33 cellular contexts compared by ENCODE assay signal in the genomic region with DNA sequence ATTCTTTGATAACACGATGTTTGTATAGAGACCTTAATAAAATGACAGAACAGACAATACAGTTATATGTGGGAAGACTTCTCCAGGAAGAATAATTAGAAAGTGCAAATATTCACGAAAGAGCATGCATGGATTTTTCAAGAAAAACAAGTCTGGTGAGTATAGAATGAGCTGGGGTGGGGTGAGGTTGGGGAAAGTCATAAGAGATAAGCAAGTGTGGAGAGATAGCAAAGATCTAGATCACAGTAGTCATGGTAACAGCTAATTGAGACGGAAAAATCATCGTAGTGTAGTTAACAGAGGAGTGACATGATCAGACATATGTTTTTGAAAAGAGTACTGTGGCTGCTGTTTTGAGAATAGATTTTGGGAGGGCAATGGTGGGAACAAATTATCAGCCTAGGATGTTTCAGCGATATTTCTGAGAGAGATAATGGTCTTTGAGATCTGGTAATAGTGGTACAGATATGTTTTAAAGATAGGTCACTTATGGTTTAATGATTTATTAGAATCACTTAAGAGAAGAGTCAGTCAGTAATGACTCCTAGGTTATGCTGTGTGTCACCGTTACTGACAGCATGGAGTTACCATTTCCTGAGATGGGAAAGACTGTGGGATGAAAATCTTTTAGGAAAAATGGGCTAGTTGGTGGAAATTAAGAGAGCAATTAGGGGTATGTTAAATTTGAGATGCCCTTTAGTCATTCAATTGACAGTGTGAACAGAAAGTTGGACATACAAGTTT.
"Had no signal": no experiment of that assay in that cellular context is flagged by ENCODE, and none has a peak within 500 bp of the region (broad histone marks: within the 10 kb centered on the region; RNA-seq: fewer than 3 reads in every experiment).

No MANE protein-coding gene starts in this region.

- H3K9me3 ChIP-seq: body of pancreas, esophagus muscularis mucosa, pancreas, psoas muscle, right atrium auricular region, thoracic aorta, uterus had no signal

- H3K27ac ChIP-seq: body of pancreas, cardiac muscle cell, coronary artery, dorsolateral prefrontal cortex, esophagus muscularis mucosa, pancreas, psoas muscle, right atrium auricular region, spleen, thoracic aorta, uterus had no signal

- H3K4me1 Mint-ChIP-seq: naive thymus-derived CD4-positive, alpha-beta T cell; neural crest cell; stimulated activated effector memory CD8-positive, alpha-beta T cell treated with anti-CD3 and anti-CD28 coated beads, Interleukin-12 subunit alpha, Interleukin-12 subunit beta, amount 100 ng/mL, for 72 hours had no signal

- H3K4me1 ChIP-seq: body of pancreas, esophagus muscularis mucosa, pancreas, psoas muscle, right atrium auricular region, spleen, uterus had no signal

- ATAC-seq: activated T-cell treated with anti-CD3 and anti-CD28 coated beads, Interleukin-2, amount 50 U/mL, for 72 hours; body of pancreas; left colon; naive thymus-derived CD4-positive, alpha-beta T cell; psoas muscle; stimulated activated effector memory CD8-positive, alpha-beta T cell treated with anti-CD3 and anti-CD28 coated beads, Interleukin-12 subunit alpha, Interleukin-12 subunit beta, amount 100 ng/mL, for 72 hours had no signal

- H3K27ac Mint-ChIP-seq: activated naive CD8-positive, alpha-beta T cell; activated T-cell treated with anti-CD3 and anti-CD28 coated beads, Interleukin-2, amount 50 U/mL, for 72 hours; naive thymus-derived CD4-positive, alpha-beta T cell; stimulated activated effector memory CD8-positive, alpha-beta T cell treated with anti-CD3 and anti-CD28 coated beads, Interleukin-12 subunit alpha, Interleukin-12 subunit beta, amount 100 ng/mL, for 72 hours; stimulated activated naive CD8-positive, alpha-beta T cell treated with anti-CD3 and anti-CD28 coated beads, Interleukin-15, Interleukin-2, amounts not matched to agents 100 ng/mL and 50 ng/mL, for 24 hours; T-helper 2 cell treated with Interferon-gamma antibody and Interleukin-4, amounts not matched to agents 5 μg/mL and 100 μg/mL, for 36 hours; type B pancreatic cell had no signal

- H3K4me3 ChIP-seq: body of pancreas, cardiac muscle cell, coronary artery, dorsolateral prefrontal cortex, esophagus muscularis mucosa, pancreas, psoas muscle, right atrium auricular region, spleen, thoracic aorta, uterus had no signal

- H3K36me3 ChIP-seq: cardiac muscle cell, esophagus muscularis mucosa, pancreas, right atrium auricular region, spleen, thoracic aorta, uterus had no signal

- H3K27me3 Mint-ChIP-seq: activated naive CD8-positive, alpha-beta T cell; naive thymus-derived CD4-positive, alpha-beta T cell; stimulated activated naive CD8-positive, alpha-beta T cell treated with anti-CD3 and anti-CD28 coated beads, Interleukin-15, Interleukin-2, amounts not matched to agents 100 ng/mL and 50 ng/mL, for 24 hours; type B pancreatic cell had no signal

- H3K9me3 Mint-ChIP-seq: neural crest cell; stimulated activated naive CD8-positive, alpha-beta T cell treated with anti-CD3 and anti-CD28 coated beads, Interleukin-15, Interleukin-2, amounts not matched to agents 100 ng/mL and 50 ng/mL, for 24 hours; T-helper 2 cell treated with Interferon-gamma antibody and Interleukin-4, amounts not matched to agents 5 μg/mL and 100 μg/mL, for 36 hours; type B pancreatic cell had no signal

- H3K36me3 Mint-ChIP-seq: activated naive CD8-positive, alpha-beta T cell; naive thymus-derived CD4-positive, alpha-beta T cell; stimulated activated effector memory CD8-positive, alpha-beta T cell treated with anti-CD3 and anti-CD28 coated beads, Interleukin-12 subunit alpha, Interleukin-12 subunit beta, amount 100 ng/mL, for 72 hours; type B pancreatic cell had no signal

- H3K4me3 Mint-ChIP-seq: activated naive CD8-positive, alpha-beta T cell; activated T-cell treated with anti-CD3 and anti-CD28 coated beads, Interleukin-2, amount 50 U/mL, for 72 hours; naive thymus-derived CD4-positive, alpha-beta T cell; neural crest cell; stimulated activated effector memory CD8-positive, alpha-beta T cell treated with anti-CD3 and anti-CD28 coated beads, Interleukin-12 subunit alpha, Interleukin-12 subunit beta, amount 100 ng/mL, for 72 hours; stimulated activated naive CD8-positive, alpha-beta T cell treated with anti-CD3 and anti-CD28 coated beads, Interleukin-15, Interleukin-2, amounts not matched to agents 100 ng/mL and 50 ng/mL, for 24 hours; T-helper 2 cell treated with Interferon-gamma antibody and Interleukin-4, amounts not matched to agents 5 μg/mL and 100 μg/mL, for 36 hours; type B pancreatic cell had no signal

- FAIRE-seq: frontal cortex, pancreas had no signal

- DNase-seq: activated CD4-positive, alpha-beta T cell treated with anti-CD3 and anti-CD28 coated beads for 4 hours; activated CD4-positive, alpha-beta T cell treated with anti-CD3 and anti-CD28 coated beads, Interleukin-2, amount 50 U/mL, for 4 hours; activated naive CD4-positive, alpha-beta T cell treated with Interleukin-2 at 50 U/mL for 16 hours; activated T-cell treated with anti-CD3 and anti-CD28 coated beads for 4 hours; activated T-cell treated with anti-CD3 and anti-CD28 coated beads, Interleukin-2, amount 50 U/mL, for 72 hours; anterior cingulate cortex; body of pancreas; cerebellar nuclear complex; dorsolateral prefrontal cortex; effector memory CD4-positive, alpha-beta T cell; islet precursor cell; left colon; midbrain; naive thymus-derived CD4-positive, alpha-beta T cell; nucleus accumbens; pancreas; psoas muscle; spleen; stimulated activated CD4-positive, alpha-beta T cell treated with anti-CD3 and anti-CD28 coated beads, Interleukin-4, amount 100 ng/mL, for 1 hour; T-helper 1 cell; uterus had no signal

- H3K27me3 ChIP-seq: body of pancreas, cardiac muscle cell, dorsolateral prefrontal cortex, esophagus muscularis mucosa, pancreas, right atrium auricular region, spleen, uterus had no signal
